In genomic region chr7:44491229-44491628, GRCh38 we compare ENCODE assay signal across 8 cellular contexts. TPM values are rescaled to one million over a fixed set of nuclear protein-coding genes. Genes with fewer than 3 reads are reported as not detected.
DNase-seq lines count a peak whose midpoint lies in the region; ATAC-seq and TF ChIP-seq lines count a peak whose summit lies in the region.

No MANE protein-coding gene starts in this region.

- ATAC-seq in SK-N-SH treated with all-trans-retinoic acid at 6 μM for 48 hours (no peak), HG02852 (IDR thresholded peaks at IDR 0.05; ENCODE audit: unreplicated experiment) (no peak), HG03354 (IDR thresholded peaks at IDR 0.05; ENCODE audit: poor library complexity, severe bottlenecking, unreplicated experiment) (no peak)
- ATAC-seq in activated CD8-positive, alpha-beta T cell treated with anti-CD3 and anti-CD28 coated beads, Interleukin-2, amount 10 ng/mL, durations not matched to agents 7 days and 5 days, result no peak

- WGBS in SK-N-SH (ENCODE audit: low lambda C conversion rate), result 4% methylated on average over 3 of the region's 3 CpGs

- H3K9ac ChIP-seq in SK-N-SH (peak overlapping the region; percentile 95), iPS-18a (ENCODE audit: low read length) (peak overlapping the region; percentile 84), stomach smooth muscle (ENCODE audit: low read length in 2 of 2) (peak overlapping the region; percentile 88 to 94)

- TF ChIP-seq EP300 in SK-N-SH (IDR thresholded peaks at IDR 0.05; ENCODE audit: borderline replicate concordance in 1 of 2, low read depth in 1 of 2, low read length in 1 of 2), result no peak

- H3K36me3 Mint-ChIP-seq in activated CD8-positive, alpha-beta T cell treated with anti-CD3 and anti-CD28 coated beads, Interleukin-2, amount 10 ng/mL, durations not matched to agents 7 days and 5 days (ENCODE audit: low read depth), result peaks cover 25% of the 10 kb centered on the region

- no peaks in the 10 kb centered on the region for H3F3A ChIP-seq in SK-N-SH (replicated peaks; ENCODE audit: insufficient read depth)

- H2AFZ ChIP-seq in SK-N-SH (ENCODE audit: low read depth), result peak overlapping the region; percentile 98

- POLR2A ChIA-PET in SK-N-SH (lab: Yijun Ruan, JAX), result interaction anchor here (1.1 to 2.7 kb wide), 7 partner anchors 18 to 251 kb away, joined by 3 to 12 read pairs (median 4); partner anchors contain the start of gene DDX56
- POLR2A ChIA-PET in activated CD8-positive, alpha-beta T cell treated with anti-CD3 and anti-CD28 coated beads, Interleukin-2, amount 10 ng/mL, durations not matched to agents 7 days and 5 days (lab: Charles Lee), result interaction anchor here (0.7 to 2.3 kb wide), 9 partner anchors 9 to 410 kb away, joined by 3 to 15 read pairs (median 4); partner anchors contain the start of genes OGDH and PURB

- peaks cover 11% of the 10 kb centered on the region for H3K27me3 Mint-ChIP-seq in activated CD8-positive, alpha-beta T cell treated with anti-CD3 and anti-CD28 coated beads, Interleukin-2, amount 10 ng/mL, durations not matched to agents 7 days and 5 days (ENCODE audit: low read depth)

- peaks cover 10 to 22% of the 10 kb centered on the region in 2 experiments; a peak in 3 of 4 replicates for H3K4me1 ChIP-seq in SK-N-SH (ENCODE audit: control insufficient read depth in 1 of 2, insufficient read depth in 2 of 2, low read depth in 1 of 2, low read length in 1 of 2)
- H3K4me1 ChIP-seq in iPS-18a (ENCODE audit: control insufficient read depth, low read depth, low read length), result peaks cover 11% of the 10 kb centered on the region
- H3K4me1 ChIP-seq in stomach smooth muscle (ENCODE audit: control insufficient read depth, insufficient read depth, low read length), result peaks cover 22% of the 10 kb centered on the region

- no peak for DNase-seq in SK-N-SH
- no peak for DNase-seq in activated CD8-positive, alpha-beta T cell treated with anti-CD3 and anti-CD28 coated beads, Interleukin-2, amount 10 ng/mL, durations not matched to agents 7 days and 5 days
- DNase-seq in Ammon's horn (ENCODE audit: low spot score), result no peak

- peaks cover 32% of the 10 kb centered on the region for H3K4me1 Mint-ChIP-seq in activated CD8-positive, alpha-beta T cell treated with anti-CD3 and anti-CD28 coated beads, Interleukin-2, amount 10 ng/mL, durations not matched to agents 7 days and 5 days (ENCODE audit: low read depth)

- CTCF ChIA-PET in SK-N-SH (lab: Yijun Ruan, JAX), result interaction anchor here (0.6 to 4.7 kb wide), 10 partner anchors 11 to 251 kb away, joined by 3 to 27 read pairs (median 6); partner anchors contain the start of gene DDX56
- CTCF ChIA-PET in activated CD8-positive, alpha-beta T cell treated with anti-CD3 and anti-CD28 coated beads, Interleukin-2, amount 10 ng/mL, durations not matched to agents 7 days and 5 days (lab: Charles Lee), result interaction anchor here (0.8 to 3.0 kb wide), 10 partner anchors 11 to 471 kb away, joined by 3 to 16 read pairs (median 4); no protein-coding TSS in a partner anchor

- no peaks in the 10 kb centered on the region for H3K27me3 ChIP-seq in SK-N-SH (ENCODE audit: insufficient read depth)
- H3K27me3 ChIP-seq in iPS-18a (ENCODE audit: control insufficient read depth, insufficient read depth, low read length), result no peaks in the 10 kb centered on the region
- no peaks in the 10 kb centered on the region for H3K27me3 ChIP-seq in stomach smooth muscle (ENCODE audit: control insufficient read depth in 1 of 2, insufficient read depth in 2 of 2, low read length in 2 of 2)

- H3K27ac ChIP-seq in SK-N-SH (ENCODE audit: low read depth in 2 of 2, low read length in 1 of 2) (peak overlapping the region; percentile 98 to 99), iPS-18a (ENCODE audit: low read length) (peak overlapping the region; percentile 94), stomach smooth muscle (ENCODE audit: low read length) (peak overlapping the region; percentile 96)

- peak overlapping the region; percentile 96 to 98 for H3K4me3 ChIP-seq in SK-N-SH (ENCODE audit: low read depth in 2 of 2, low read length in 1 of 2)
- peak overlapping the region; percentile 97 for H3K4me3 ChIP-seq in iPS-18a (ENCODE audit: low read length)
- H3K4me3 ChIP-seq in stomach smooth muscle (ENCODE audit: low read length in 2 of 2), result peak overlapping the region; percentile 83 to 95

- no peaks in the 10 kb centered on the region for H3K9me3 ChIP-seq in SK-N-SH
- no peaks in the 10 kb centered on the region for H3K9me3 ChIP-seq in iPS-18a (ENCODE audit: control insufficient read depth, low read depth, low read length)
- no peaks in the 10 kb centered on the region for H3K9me3 ChIP-seq in stomach smooth muscle (ENCODE audit: control insufficient read depth in 2 of 2, low read length in 2 of 2)

- peak overlapping the region; percentile 82 for H3K4me3 Mint-ChIP-seq in activated CD8-positive, alpha-beta T cell treated with anti-CD3 and anti-CD28 coated beads, Interleukin-2, amount 10 ng/mL, durations not matched to agents 7 days and 5 days

- no peak for TF ChIP-seq CTCF in SK-N-SH (IDR thresholded peaks at IDR 0.05)

- peak overlapping the region; percentile 94 for H3K27ac Mint-ChIP-seq in activated CD8-positive, alpha-beta T cell treated with anti-CD3 and anti-CD28 coated beads, Interleukin-2, amount 10 ng/mL, durations not matched to agents 7 days and 5 days

- peaks cover 6 to 10% of the 10 kb centered on the region in 2 experiments for H3K36me3 ChIP-seq in SK-N-SH (replicated peaks in 1 of 2; ENCODE audit: control insufficient read depth in 1 of 2, insufficient read depth in 2 of 2, low read length in 1 of 2)
- no peaks in the 10 kb centered on the region for H3K36me3 ChIP-seq in iPS-18a (ENCODE audit: control insufficient read depth, low read depth, low read length)
- no peaks in the 10 kb centered on the region for H3K36me3 ChIP-seq in stomach smooth muscle (ENCODE audit: control insufficient read depth in 2 of 2, insufficient read depth in 2 of 2, low read length in 2 of 2)

- peak overlapping the region; percentile 83 for H3K4me2 ChIP-seq in SK-N-SH

- H3K9me3 Mint-ChIP-seq in activated CD8-positive, alpha-beta T cell treated with anti-CD3 and anti-CD28 coated beads, Interleukin-2, amount 10 ng/mL, durations not matched to agents 7 days and 5 days (ENCODE audit: insufficient read depth), result no peaks in the 10 kb centered on the region

- no peaks in the 10 kb centered on the region for H3K9me2 ChIP-seq in SK-N-SH

- H4K20me1 ChIP-seq in SK-N-SH (ENCODE audit: insufficient read depth), result no peaks in the 10 kb centered on the region

- TF ChIP-seq RAD21 in SK-N-SH (IDR thresholded peaks at IDR 0.05; ENCODE audit: low read length), result no peak

- peaks cover 42% of the 10 kb centered on the region for H3K79me2 ChIP-seq in SK-N-SH (ENCODE audit: insufficient read depth)

TF ChIP-seq in SK-N-SH, 30 proteins besides CTCF, POLR2A, EP300 and RAD21:
- TF ChIP-seq JUND (IDR thresholded peaks at IDR 0.05) (no peak), CHD2 (IDR thresholded peaks at IDR 0.05; ENCODE audit: low read length, partially characterized antibody) (no peak), YY1 (IDR thresholded peaks at IDR 0.05; ENCODE audit: low read depth) (no peak)

TF ChIP-seq in SK-N-SH treated with all-trans-retinoic acid at 6 μM for 48 hours, 23 proteins besides CTCF, POLR2A, EP300 and RAD21 (continues in another document):
- TF ChIP-seq PPARA (CRISPR knock-in tag; IDR thresholded peaks at IDR 0.05; ENCODE audit: borderline replicate concordance), result no peak
- TF ChIP-seq ESRRG (CRISPR knock-in tag; IDR thresholded peaks at IDR 0.05), result no peak
- no peak for TF ChIP-seq ZFP3 (CRISPR knock-in tag; IDR thresholded peaks at IDR 0.05)
- TF ChIP-seq ZC3H10 (CRISPR knock-in tag; IDR thresholded peaks at IDR 0.05), result no peak
- TF ChIP-seq TCF4 (CRISPR knock-in tag; IDR thresholded peaks at IDR 0.05; ENCODE audit: borderline replicate concordance), result no peak
- no peak for TF ChIP-seq CSDC2 (CRISPR knock-in tag; IDR thresholded peaks at IDR 0.05)
- TF ChIP-seq BACH2 (CRISPR knock-in tag; IDR thresholded peaks at IDR 0.05; ENCODE audit: borderline replicate concordance), result no peak
- TF ChIP-seq CREB5 (CRISPR knock-in tag; IDR thresholded peaks at IDR 0.05; ENCODE audit: low read depth), result no peak
- TF ChIP-seq RARB (CRISPR knock-in tag; IDR thresholded peaks at IDR 0.05), result no peak
- no peak for TF ChIP-seq ARNTL (CRISPR knock-in tag; IDR thresholded peaks at IDR 0.05; ENCODE audit: borderline replicate concordance, low read depth)

RNA-seq across cellular contexts. Expression of gene NUDCD3, which starts 0.8 kb away (rescaled TPM):
- polyA plus RNA-seq in SK-N-SH (2012; rRNA removed), result 66.0 and 83.1 TPM in 2 replicates
- polyA plus RNA-seq in SK-N-SH (2012; cell fraction: cytosol; rRNA removed), result 66.1 and 72.1 TPM in 2 replicates
- 101 and 142 TPM in 2 replicates for polyA plus RNA-seq in SK-N-SH (2012; cell fraction: nucleus; rRNA removed)
- 10 to 100 TPM; 80.7 to 84.0 TPM for total RNA-seq in activated CD8-positive, alpha-beta T cell treated with anti-CD3 and anti-CD28 coated beads, Interleukin-2, amount 10 ng/mL, durations not matched to agents 7 days and 5 days

RNA-seq across cellular contexts. Expression of gene NPC1L1, which starts 49.9 kb away (rescaled TPM):
- polyA plus RNA-seq in SK-N-SH (2012; rRNA removed), result 0.03 TPM in 1 of 2 replicates, not detected in the other
- under 0.01 TPM in 1 of 2 replicates, not detected in the other for polyA plus RNA-seq in SK-N-SH (2012; cell fraction: cytosol; rRNA removed)
- 0.05 and 0.12 TPM in 2 replicates for polyA plus RNA-seq in SK-N-SH (2012; cell fraction: nucleus; rRNA removed)
- not detected for total RNA-seq in activated CD8-positive, alpha-beta T cell treated with anti-CD3 and anti-CD28 coated beads, Interleukin-2, amount 10 ng/mL, durations not matched to agents 7 days and 5 days
